ENCODE assay signal across 8 cellular contexts in genomic region chr17:7912927-7913524, GRCh38. TPM values are rescaled to one million over a fixed set of nuclear protein-coding genes. Genes with fewer than 3 reads are reported as not detected.
DNase-seq lines count a peak whose midpoint lies in the region; ATAC-seq lines count a peak whose summit lies in the region.

No MANE protein-coding gene starts in this region.

- H3K9me3 Mint-ChIP-seq in T-helper 2 cell treated with Interferon-gamma antibody and Interleukin-4, amounts not matched to agents 5 μg/mL and 100 μg/mL, for 36 hours = no peaks in the 10 kb centered on the region

- H3K4me1 ChIP-seq in effector memory CD4-positive, alpha-beta T cell (ENCODE audit: control insufficient read depth, insufficient read depth, low read length, poor library complexity, severe bottlenecking) = peaks cover 20% of the 10 kb centered on the region

- H3K27me3 Mint-ChIP-seq in T-helper 2 cell treated with Interferon-gamma antibody and Interleukin-4, amounts not matched to agents 5 μg/mL and 100 μg/mL, for 36 hours (ENCODE audit: low read depth) = no peaks in the 10 kb centered on the region

- peak overlapping the region; percentile 62 for H3K27ac Mint-ChIP-seq in T-helper 2 cell treated with Interferon-gamma antibody and Interleukin-4, amounts not matched to agents 5 μg/mL and 100 μg/mL, for 36 hours

- no peak overlapping the region for H3K4me3 ChIP-seq in effector memory CD4-positive, alpha-beta T cell (ENCODE audit: insufficient read depth, low read depth, low read length, poor library complexity, severe bottlenecking)

- H3K9me3 ChIP-seq in effector memory CD4-positive, alpha-beta T cell (ENCODE audit: control insufficient read depth, low read length) = no peaks in the 10 kb centered on the region

- H3K27me3 ChIP-seq in effector memory CD4-positive, alpha-beta T cell (replicated peaks; ENCODE audit: control insufficient read depth, insufficient read depth, low read length, poor library complexity, severe bottlenecking) = no peaks in the 10 kb centered on the region

- DNase-seq in A172 (ENCODE audit: low spot score) = peak; percentile 71
- DNase-seq in ELF-1 (ENCODE audit: low read depth, low spot score) = peak; percentile 70
- DNase-seq in NCI-H1092 treated with DMSO at 0.1 percent for 48 hours (lab: John Stamatoyannopoulos, UW) = peak; percentile 28
- peak; percentile 46 for DNase-seq in T-helper 2 cell treated with Interferon-gamma antibody and Interleukin-4, amounts not matched to agents 5 μg/mL and 100 μg/mL, for 36 hours (ENCODE audit: low spot score)
- DNase-seq in effector memory CD4-positive, alpha-beta T cell = peak in 1 of 3 donors; percentile 31
- peak; percentile 56 for DNase-seq in midbrain (lab: John Stamatoyannopoulos, UW)
- no peak for DNase-seq in ecto neural progenitor cell (ENCODE audit: low spot score)

- H3K36me3 ChIP-seq in effector memory CD4-positive, alpha-beta T cell (ENCODE audit: control insufficient read depth, insufficient read depth, low read length) = peaks cover 42% of the 10 kb centered on the region

- ATAC-seq in GM18868 (IDR thresholded peaks at IDR 0.05; ENCODE audit: unreplicated experiment) = no peak

- peak overlapping the region; percentile 41 for H3K4me3 Mint-ChIP-seq in T-helper 2 cell treated with Interferon-gamma antibody and Interleukin-4, amounts not matched to agents 5 μg/mL and 100 μg/mL, for 36 hours

- H3K27ac ChIP-seq in effector memory CD4-positive, alpha-beta T cell (ENCODE audit: insufficient read depth, low read length, poor library complexity, severe bottlenecking) = peak overlapping the region; percentile 5

- H3K36me3 Mint-ChIP-seq in T-helper 2 cell treated with Interferon-gamma antibody and Interleukin-4, amounts not matched to agents 5 μg/mL and 100 μg/mL, for 36 hours (ENCODE audit: low read depth) = peaks cover 35% of the 10 kb centered on the region

- H3K4me1 Mint-ChIP-seq in T-helper 2 cell treated with Interferon-gamma antibody and Interleukin-4, amounts not matched to agents 5 μg/mL and 100 μg/mL, for 36 hours (ENCODE audit: low read depth) = peaks cover 29% of the 10 kb centered on the region

RNA-seq across cellular contexts. Expression of gene RNF227, which starts 3.1 kb away (rescaled TPM):
- 1.5 and 1.8 TPM in 2 replicates for total RNA-seq in A172 (2014; rRNA removed; shearing (Covaris generic))

RNA-seq across cellular contexts. Expression of gene KCNAB3, which starts 16.6 kb away (rescaled TPM):
- total RNA-seq in A172 (2014; rRNA removed; shearing (Covaris generic)) = 0.38 and 0.55 TPM in 2 replicates

RNA-seq across cellular contexts. Expression of gene TRAPPC1, which starts 18.7 kb away (rescaled TPM):
- total RNA-seq in A172 (2014; rRNA removed; shearing (Covaris generic)) = 54.2 and 64.2 TPM in 2 replicates

RNA-seq across cellular contexts. Expression of gene CNTROB, which starts 19.0 kb away (rescaled TPM):
- total RNA-seq in A172 (2014; rRNA removed; shearing (Covaris generic)) = 34.5 and 35.4 TPM in 2 replicates

RNA-seq across cellular contexts. Expression of gene CHD3, which starts 24.4 kb away (rescaled TPM):
- 89.2 and 104 TPM in 2 replicates for total RNA-seq in A172 (2014; rRNA removed; shearing (Covaris generic))
